10 cellular contexts compared by ENCODE assay signal in the genomic region with DNA sequence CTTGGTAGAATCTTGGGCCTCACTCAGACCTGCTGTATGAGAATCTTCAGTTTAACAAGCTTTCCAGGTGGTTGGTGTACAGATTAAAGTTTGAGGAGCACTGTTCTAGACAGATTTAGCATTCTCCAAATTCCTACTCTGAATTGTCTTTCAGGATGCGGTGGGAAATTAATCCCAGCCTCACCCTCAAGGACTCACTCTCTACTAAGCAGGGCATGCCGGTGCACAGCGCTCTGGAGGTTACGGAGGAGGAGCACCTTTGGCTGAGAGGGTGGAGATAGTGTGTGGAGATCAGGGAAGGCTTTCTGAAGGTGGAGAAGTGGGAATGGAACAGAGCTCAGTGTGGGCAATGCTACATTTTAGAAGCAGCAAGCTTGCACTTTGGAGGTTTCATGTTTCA.
"Had no signal": no experiment of that assay in that cellular context is flagged by ENCODE, and none has a peak within 500 bp of the region (broad histone marks: within the 10 kb centered on the region; RNA-seq: fewer than 3 reads in every experiment).

No MANE protein-coding gene starts in this region.

- H3K36me3 ChIP-seq: HAP-1 had no signal

- H2AFZ ChIP-seq: GM23248, GM23338 had no signal

- H3K9ac ChIP-seq: GM23248 had no signal

- H3K4me3 Mint-ChIP-seq: GM23338, HFFc6 had no signal

- ATAC-seq: GM23338, HCT116 had no signal

- H3K9me3 ChIP-seq: HAP-1 had no signal

- FAIRE-seq: H1, H54 had no signal

- H3K4me2 ChIP-seq: GM23338 had no signal

- H3K9me3 Mint-ChIP-seq: GM23338 had no signal

- DNase-seq: GM23248, GOT3, H7, HCEC 1CT, HFFc6 had no signal

- H3K27ac ChIP-seq: GM23248 had no signal

- H3K4me1 Mint-ChIP-seq: GM23338 had no signal

- H3K4me3 ChIP-seq: GM23248, GM23338, HAP-1 had no signal

- H3K27ac Mint-ChIP-seq: GM23338, HFFc6 had no signal
